8 cellular contexts compared by ENCODE assay signal in the genomic region with DNA sequence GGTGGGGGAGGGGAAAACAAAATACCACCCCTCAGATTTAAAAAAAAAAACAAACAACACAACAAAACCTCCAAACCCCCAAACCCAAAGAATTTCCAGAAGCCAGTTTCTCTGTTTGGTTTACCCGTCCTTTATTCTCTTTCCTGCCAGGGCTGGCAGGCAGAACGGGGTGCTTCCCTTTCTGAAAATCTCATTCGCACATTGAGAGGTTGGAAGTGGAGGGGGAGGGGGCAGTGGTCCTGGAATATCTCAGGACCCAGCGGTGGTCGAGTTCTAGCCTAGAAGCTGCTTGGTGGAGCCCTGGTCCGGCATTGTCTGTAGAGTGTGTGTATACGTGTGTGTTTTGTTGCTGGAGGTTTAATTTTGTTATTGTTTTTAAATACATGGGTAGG. TPM values are rescaled to one million over a fixed set of nuclear protein-coding genes. Genes with fewer than 3 reads are reported as not detected.
DNase-seq lines count a peak whose midpoint lies in the region; ATAC-seq and TF ChIP-seq lines count a peak whose summit lies in the region.

No MANE protein-coding gene starts in this region.

- H3K36me3 ChIP-seq in OCI-LY1 (ENCODE audit: insufficient read depth, low read length): peaks cover 14% of the 10 kb centered on the region
- no peaks in the 10 kb centered on the region for H3K36me3 ChIP-seq in endodermal cell (ENCODE audit: control insufficient read depth, insufficient read depth, low read length)

- H3K27me3 ChIP-seq in OCI-LY1 (ENCODE audit: insufficient read depth, low read length): peaks cover 5% of the 10 kb centered on the region; the same call in 1 of the 2 replicates
- peaks cover 19% of the 10 kb centered on the region for H3K27me3 ChIP-seq in endodermal cell (ENCODE audit: control insufficient read depth, insufficient read depth, low read length, poor library complexity, severe bottlenecking)

- H3K4me3 Mint-ChIP-seq in endodermal cell (peak overlapping the region; percentile 84), osteocyte (ENCODE audit: unreplicated experiment) (peak overlapping the region; percentile 83)

- H3K79me2 ChIP-seq in OCI-LY1 (ENCODE audit: insufficient read depth, low read length): peaks cover 57% of the 10 kb centered on the region

- H3K9me3 Mint-ChIP-seq in endodermal cell: no peaks in the 10 kb centered on the region
- no peaks in the 10 kb centered on the region for H3K9me3 Mint-ChIP-seq in osteocyte (ENCODE audit: unreplicated experiment)

- 1 to 7% methylated on average over 3 to 7 of the region's 7 CpGs for WGBS in endodermal cell (ENCODE audit: insufficient coverage in 1 of 2, insufficient read length in 1 of 2), 2 experiments

- no peak overlapping the region for H2AFZ ChIP-seq in OCI-LY1 (ENCODE audit: low read length)

- ATAC-seq in HG03196 (IDR thresholded peaks at IDR 0.05; ENCODE audit: unreplicated experiment): no peak

- H3K36me3 Mint-ChIP-seq in endodermal cell (ENCODE audit: low read depth) (no peaks in the 10 kb centered on the region), osteocyte (ENCODE audit: unreplicated experiment) (no peaks in the 10 kb centered on the region)

- TF ChIP-seq CTCF in OCI-LY1 (IDR thresholded peaks at IDR 0.05; ENCODE audit: low read length) (no peak), endodermal cell (conservative IDR thresholded peaks at IDR 0.05) (no peak), osteocyte (IDR thresholded peaks at IDR 0.05) (no peak)

- DNase-seq in NCI-H1694 treated with DMSO at 0.1 percent for 48 hours (lab: John Stamatoyannopoulos, UW) (peak; percentile 93), NCI-H1694 (lab: John Stamatoyannopoulos, UW) (no peak), endodermal cell (no peak), osteocyte (ENCODE audit: extremely low spot score, unreplicated experiment) (no peak), OCI-M2 (lab: John Stamatoyannopoulos, UW; ENCODE audit: unreplicated experiment) (no peak)
- no peak for DNase-seq in stimulated activated CD8-positive, alpha-beta memory T cell treated with anti-CD3 and anti-CD28 coated beads, Interleukin-4, amount 100 ng/mL, for 48 hours

- peak overlapping the region; percentile 93 for H3K9ac ChIP-seq in OCI-LY1 (ENCODE audit: low read length)
- H3K9ac ChIP-seq in endodermal cell (ENCODE audit: extremely low read depth, low read length, poor library complexity, severe bottlenecking): peak overlapping the region; percentile 95

- H3F3A ChIP-seq in OCI-LY1 (ENCODE audit: insufficient read depth, low read length): no peaks in the 10 kb centered on the region

- H3K27me3 Mint-ChIP-seq in endodermal cell (ENCODE audit: insufficient read depth) (peaks cover 30% of the 10 kb centered on the region), osteocyte (ENCODE audit: unreplicated experiment) (no peaks in the 10 kb centered on the region)

- H3K9me2 ChIP-seq in OCI-LY1 (ENCODE audit: low read depth, low read length): no peaks in the 10 kb centered on the region

- H3K4me2 ChIP-seq in OCI-LY1 (ENCODE audit: low read length): peak overlapping the region; percentile 91

- H3K9me3 ChIP-seq in OCI-LY1 (ENCODE audit: low read length) (no peaks in the 10 kb centered on the region), endodermal cell (ENCODE audit: control insufficient read depth, low read length) (no peaks in the 10 kb centered on the region)

- peaks cover 47% of the 10 kb centered on the region for H3K4me1 Mint-ChIP-seq in endodermal cell
- H3K4me1 Mint-ChIP-seq in osteocyte (ENCODE audit: unreplicated experiment): peaks cover 37% of the 10 kb centered on the region

- H3K4me1 ChIP-seq in OCI-LY1 (ENCODE audit: insufficient read depth, low read length, severe bottlenecking) (peaks cover 36% of the 10 kb centered on the region), endodermal cell (ENCODE audit: control insufficient read depth, insufficient read depth, low read length) (peaks cover 21% of the 10 kb centered on the region)

- H3K27ac Mint-ChIP-seq in endodermal cell (peak overlapping the region; percentile 94), osteocyte (ENCODE audit: unreplicated experiment) (peak overlapping the region; percentile 75)

- H3K4me3 ChIP-seq in OCI-LY1 (ENCODE audit: low read depth, low read length, poor library complexity, severe bottlenecking) (peak overlapping the region; percentile 85), endodermal cell (ENCODE audit: low read length) (peak overlapping the region; percentile 99)

- H3K27ac ChIP-seq in OCI-LY1 (ENCODE audit: low read depth, low read length, poor library complexity, severe bottlenecking) (peak overlapping the region; percentile 83), endodermal cell (ENCODE audit: low read depth, low read length) (peak overlapping the region; percentile 69)

- no peaks in the 10 kb centered on the region for H4K20me1 ChIP-seq in OCI-LY1 (ENCODE audit: insufficient read depth, low read length)

RNA-seq across cellular contexts. Expression of a gene that starts 1.3 kb away (rescaled TPM):
- total RNA-seq in endodermal cell: 10 to 100 TPM; 64.0 to 64.7 TPM
- 52.7 TPM for polyA plus RNA-seq in endodermal cell (2013, experiment 1 of 2)
- 47.8 TPM for polyA plus RNA-seq in endodermal cell (2013, experiment 2 of 2)
- 29.8 and 38.0 TPM in 2 replicates for total RNA-seq in osteocyte
